In the genomic region with DNA sequence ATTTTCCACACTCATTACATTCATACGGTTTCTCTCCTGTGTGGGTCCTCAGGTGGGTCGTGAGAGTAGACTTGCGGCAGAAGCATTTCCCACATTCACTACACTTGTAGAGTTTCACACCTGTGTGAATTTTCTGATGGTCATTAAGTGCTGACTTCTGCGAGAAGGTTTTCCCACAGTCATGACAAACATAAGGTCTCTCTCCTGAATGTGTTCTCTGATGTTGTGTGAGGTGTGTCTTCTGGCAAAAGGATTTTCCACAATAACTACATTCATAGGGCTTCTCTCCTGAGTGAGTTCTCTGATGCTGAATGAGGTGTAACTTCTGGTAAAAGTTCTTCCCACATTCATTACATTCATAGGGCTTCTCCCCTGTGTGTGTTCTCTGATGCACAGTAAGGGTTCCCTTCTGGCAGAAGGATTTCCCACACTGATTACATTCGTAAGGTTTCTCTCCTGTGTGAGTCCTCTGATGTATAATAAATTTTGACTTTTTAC, we compare ENCODE assay signal across 11 cellular contexts. TPM values are rescaled to one million over a fixed set of nuclear protein-coding genes. Genes with fewer than 3 reads are reported as not detected.
A peak's percentile ranks its signal among the peaks of the same experiment; 100 is the strongest.
DNase-seq lines count a peak whose midpoint lies in the region; TF ChIP-seq lines count a peak whose summit lies in the region.
"Had no signal": no experiment of that assay in that cellular context is flagged by ENCODE, and none has a peak within 500 bp of the region (broad histone marks: within the 10 kb centered on the region; RNA-seq: fewer than 3 reads in every experiment).

No MANE protein-coding gene starts in this region.

- no peaks in the 10 kb centered on the region for H3K4me1 ChIP-seq in muscle layer of colon (ENCODE audit: insufficient read depth, low read length)
- H3K4me1 ChIP-seq in left ventricle myocardium inferior: no peaks in the 10 kb centered on the region
- H3K4me1 ChIP-seq: spleen had no signal

- peak overlapping the region; percentile 38 for H3K4me3 ChIP-seq in coronary artery
- H3K4me3 ChIP-seq in muscle layer of colon (ENCODE audit: low read depth in 1 of 2, low read length in 2 of 2): peak overlapping the region; percentile 21 to 26
- no peak overlapping the region for H3K4me3 ChIP-seq in left ventricle myocardium inferior

- intact Hi-C loops in posterior cingulate gyrus (cut with DNase I): no loop called here
- intact Hi-C loops in left ventricle myocardium inferior (cut with micrococcal nuclease): no loop called here

- H3K27me3 ChIP-seq in muscle layer of colon (ENCODE audit: control insufficient read depth in 1 of 2, insufficient read depth in 2 of 2, low read length in 2 of 2): no peaks in the 10 kb centered on the region
- H3K27me3 ChIP-seq in left ventricle myocardium inferior (ENCODE audit: low read depth): no peaks in the 10 kb centered on the region
- H3K27me3 ChIP-seq: spleen had no signal

- TF ChIP-seq CTCF in coronary artery (IDR thresholded peaks at IDR 0.05) (no peak), left ventricle myocardium inferior (IDR thresholded peaks at IDR 0.05; ENCODE audit: borderline replicate concordance) (no peak)

- H3K36me3 ChIP-seq in muscle layer of colon (ENCODE audit: insufficient read depth, low read length) (peaks cover 89% of the 10 kb centered on the region), left ventricle myocardium inferior (peaks cover 100% of the 10 kb centered on the region)

- TF ChIP-seq RAD21 in Ishikawa (IDR thresholded peaks at IDR 0.05; ENCODE audit: low read depth): no peak

- H3K27ac ChIP-seq in coronary artery (no peak overlapping the region), muscle layer of colon (ENCODE audit: low read depth, low read length) (no peak overlapping the region), left ventricle myocardium inferior (replicated peaks) (no peak overlapping the region)
- H3K27ac ChIP-seq: spleen had no signal

- no peak overlapping the region for H3K9ac ChIP-seq in muscle layer of colon (ENCODE audit: low read length)

- DNase-seq in DMS153 treated with DMSO at 0.1 percent for 48 hours (lab: John Stamatoyannopoulos, UW; ENCODE audit: unreplicated experiment): peak; percentile 33
- DNase-seq in coronary artery (ENCODE audit: low spot score): no peak
- no peak for DNase-seq in posterior cingulate gyrus
- no peak for DNase-seq in left ventricle myocardium inferior
- DNase-seq in glomerular visceral epithelial cell (ENCODE audit: extremely low spot score): no peak
- DNase-seq: aorta, foreskin melanocyte, NCI-H524, spleen had no signal

- no peak for TF ChIP-seq EP300 in Ishikawa (IDR thresholded peaks at IDR 0.05; ENCODE audit: borderline replicate concordance)

- peaks cover 87% of the 10 kb centered on the region for H3K9me3 ChIP-seq in muscle layer of colon (ENCODE audit: low read length)
- peaks cover 100% of the 10 kb centered on the region for H3K9me3 ChIP-seq in left ventricle myocardium inferior (replicated peaks)

TF ChIP-seq in Ishikawa, 13 proteins besides CTCF, POLR2A, EP300 and RAD21:
- TF ChIP-seq TCF12 (IDR thresholded peaks at IDR 0.05; ENCODE audit: low read depth) (peak; percentile 5; the same call in 1 of the 2 replicates), TAF1 (IDR thresholded peaks at IDR 0.05; ENCODE audit: low read depth) (no peak)
TF ChIP-seq in Ishikawa: peak in this region for 1.

RNA-seq across cellular contexts. Expression of gene ZNF12, which starts 15.1 kb away (rescaled TPM):
- total RNA-seq in left ventricle myocardium inferior: 14.2 TPM

RNA-seq across cellular contexts. Expression of gene ZNF316, which starts 54.5 kb away (rescaled TPM):
- 17.7 TPM for total RNA-seq in left ventricle myocardium inferior
